ENCODE assay signal across 2 cellular contexts in the genomic region with DNA sequence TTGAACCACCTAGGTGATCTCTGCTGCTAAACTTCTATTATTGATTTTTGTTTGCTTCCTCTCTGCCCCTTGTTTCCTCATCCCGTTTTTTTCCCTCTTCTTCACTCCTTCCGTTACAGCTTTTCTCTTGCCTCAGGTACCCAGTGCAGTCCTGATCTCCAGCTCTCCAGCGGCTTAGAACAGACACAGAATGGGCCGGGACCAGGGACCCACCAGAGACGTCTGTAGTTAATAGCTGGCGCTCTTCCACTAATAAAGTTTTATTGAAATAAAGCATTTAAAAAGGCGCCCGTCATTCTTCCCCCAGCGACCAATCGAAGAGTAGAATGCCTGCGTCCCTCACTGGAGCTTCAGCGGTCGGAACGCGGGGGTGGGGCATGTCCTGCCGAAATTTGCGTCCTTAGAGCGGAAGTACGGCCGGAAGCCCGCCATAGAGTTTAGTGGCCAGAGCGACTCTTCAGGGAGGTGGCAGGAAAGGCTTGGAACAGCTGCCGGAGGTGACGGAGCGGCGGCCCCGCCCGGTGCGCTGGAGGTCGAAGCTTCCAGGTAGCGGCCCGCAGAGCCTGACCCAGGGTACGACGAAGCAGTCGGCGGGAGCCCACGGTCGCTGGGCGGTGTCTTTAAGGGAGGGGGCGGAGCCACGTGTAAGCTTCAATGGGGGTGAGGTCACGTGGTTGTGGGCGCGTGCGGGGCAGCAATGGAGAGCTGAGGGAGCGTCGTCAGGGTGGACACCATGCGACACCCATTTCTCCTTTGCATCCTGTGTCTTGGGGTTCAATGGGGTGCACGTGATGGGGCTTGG.
A peak's percentile ranks its signal among the peaks of the same experiment; 100 is the strongest.
TF ChIP-seq lines count a peak whose summit lies in the region.

A gene with protein sequence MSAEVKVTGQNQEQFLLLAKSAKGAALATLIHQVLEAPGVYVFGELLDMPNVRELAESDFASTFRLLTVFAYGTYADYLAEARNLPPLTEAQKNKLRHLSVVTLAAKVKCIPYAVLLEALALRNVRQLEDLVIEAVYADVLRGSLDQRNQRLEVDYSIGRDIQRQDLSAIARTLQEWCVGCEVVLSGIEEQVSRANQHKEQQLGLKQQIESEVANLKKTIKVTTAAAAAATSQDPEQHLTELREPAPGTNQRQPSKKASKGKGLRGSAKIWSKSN (plus strand): TSS at position 440 of the 802 bp plus-strand sequence. CDS start 611 bp downstream, outside the sequence.

TF ChIP-seq in IMR-90, 13 proteins besides CTCF, POLR2A, EP300 and RAD21:
- TF ChIP-seq, protein P1, sequence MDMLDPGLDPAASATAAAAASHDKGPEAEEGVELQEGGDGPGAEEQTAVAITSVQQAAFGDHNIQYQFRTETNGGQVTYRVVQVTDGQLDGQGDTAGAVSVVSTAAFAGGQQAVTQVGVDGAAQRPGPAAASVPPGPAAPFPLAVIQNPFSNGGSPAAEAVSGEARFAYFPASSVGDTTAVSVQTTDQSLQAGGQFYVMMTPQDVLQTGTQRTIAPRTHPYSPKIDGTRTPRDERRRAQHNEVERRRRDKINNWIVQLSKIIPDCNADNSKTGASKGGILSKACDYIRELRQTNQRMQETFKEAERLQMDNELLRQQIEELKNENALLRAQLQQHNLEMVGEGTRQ (IDR thresholded peaks at IDR 0.05; ENCODE audit: low read depth, low read length): peak; percentile 98
- TF ChIP-seq NFE2L2 (IDR thresholded peaks at IDR 0.05; ENCODE audit: low read depth, low read length) (no peak), MAFK (IDR thresholded peaks at IDR 0.05; ENCODE audit: low read depth, low read length) (no peak), MXI1 (IDR thresholded peaks at IDR 0.05; ENCODE audit: borderline replicate concordance, low read depth, low read length) (peak; percentile 94; the same call in 1 of the 2 replicates), FOS (IDR thresholded peaks at IDR 0.05; ENCODE audit: low read depth, low read length) (no peak), RFX5 (IDR thresholded peaks at IDR 0.05; ENCODE audit: low read depth, low read length) (no peak), SMC3 (IDR thresholded peaks at IDR 0.05; ENCODE audit: low read depth, low read length) (no peak), BHLHE40 (IDR thresholded peaks at IDR 0.05; ENCODE audit: low read depth, low read length) (peak; percentile 80), CHD1 (IDR thresholded peaks at IDR 0.05; ENCODE audit: low read depth, low read length) (0 out of 2 replicates have a peak, but pooled peaks have one; percentile 54), CEBPB (IDR thresholded peaks at IDR 0.05; ENCODE audit: low read depth, low read length) (no peak), MAZ (IDR thresholded peaks at IDR 0.05; ENCODE audit: borderline replicate concordance, low read depth, low read length) (peak; percentile 75; the same call in 1 of the 2 replicates)
- TF ChIP-seq, protein P2, sequence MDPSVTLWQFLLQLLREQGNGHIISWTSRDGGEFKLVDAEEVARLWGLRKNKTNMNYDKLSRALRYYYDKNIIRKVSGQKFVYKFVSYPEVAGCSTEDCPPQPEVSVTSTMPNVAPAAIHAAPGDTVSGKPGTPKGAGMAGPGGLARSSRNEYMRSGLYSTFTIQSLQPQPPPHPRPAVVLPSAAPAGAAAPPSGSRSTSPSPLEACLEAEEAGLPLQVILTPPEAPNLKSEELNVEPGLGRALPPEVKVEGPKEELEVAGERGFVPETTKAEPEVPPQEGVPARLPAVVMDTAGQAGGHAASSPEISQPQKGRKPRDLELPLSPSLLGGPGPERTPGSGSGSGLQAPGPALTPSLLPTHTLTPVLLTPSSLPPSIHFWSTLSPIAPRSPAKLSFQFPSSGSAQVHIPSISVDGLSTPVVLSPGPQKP (IDR thresholded peaks at IDR 0.05; ENCODE audit: borderline replicate concordance, low read depth, low read length): no peak

TF ChIP-seq in endothelial cell of umbilical vein, 7 proteins besides CTCF, POLR2A, EP300 and RAD21:
- TF ChIP-seq MYC (IDR thresholded peaks at IDR 0.05; ENCODE audit: low read depth, low read length): peak; percentile 80
- no peak for TF ChIP-seq GATA2 (IDR thresholded peaks at IDR 0.05; ENCODE audit: insufficient read depth, insufficient read length, low read depth, low read length)
- TF ChIP-seq POLR2AphosphoS5 (IDR thresholded peaks at IDR 0.05; ENCODE audit: insufficient read depth, low read depth, low read length): peak; percentile 91
- TF ChIP-seq, protein P3, sequence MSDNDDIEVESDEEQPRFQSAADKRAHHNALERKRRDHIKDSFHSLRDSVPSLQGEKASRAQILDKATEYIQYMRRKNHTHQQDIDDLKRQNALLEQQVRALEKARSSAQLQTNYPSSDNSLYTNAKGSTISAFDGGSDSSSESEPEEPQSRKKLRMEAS (IDR thresholded peaks at IDR 0.05; ENCODE audit: insufficient read depth, insufficient read length): peak; percentile 98
- no peak for TF ChIP-seq EZH2 (IDR thresholded peaks at IDR 0.05; ENCODE audit: borderline replicate concordance, low read depth, low read length, severe bottlenecking)
- TF ChIP-seq FOS (IDR thresholded peaks at IDR 0.05; ENCODE audit: borderline replicate concordance, insufficient read depth, low read length): peak; percentile 14
- no peak for TF ChIP-seq JUN (IDR thresholded peaks at IDR 0.05; ENCODE audit: borderline replicate concordance, insufficient read depth, insufficient read length, low read depth)
